ENCODE assay signal across 21 cellular contexts in the genomic region with DNA sequence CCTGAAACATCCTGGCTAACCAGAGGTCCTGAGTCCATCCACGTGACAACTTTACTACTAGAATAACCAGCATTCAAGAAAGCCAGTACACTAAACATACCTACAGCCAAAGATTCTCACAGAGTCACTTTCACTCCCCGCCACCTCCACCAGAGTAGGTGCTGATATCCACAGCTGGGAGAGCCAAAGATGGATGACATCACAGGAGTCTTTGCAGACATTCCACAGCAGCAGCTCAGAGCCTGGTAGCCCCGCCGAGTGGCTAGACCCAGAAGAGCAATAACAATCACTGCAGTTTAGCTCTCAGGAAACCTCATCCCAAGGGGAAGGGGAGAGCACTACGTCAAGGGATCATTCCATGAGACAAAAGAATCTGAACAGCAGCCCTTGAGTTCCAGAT. TPM values are rescaled to one million over a fixed set of nuclear protein-coding genes. Genes with fewer than 3 reads are reported as not detected.
DNase-seq lines count a peak whose midpoint lies in the region; ATAC-seq, FAIRE-seq and TF ChIP-seq lines count a peak whose summit lies in the region.
"Had no signal": no experiment of that assay in that cellular context is flagged by ENCODE, and none has a peak within 500 bp of the region (broad histone marks: within the 10 kb centered on the region; RNA-seq: fewer than 3 reads in every experiment).

No MANE protein-coding gene starts in this region.

- RAD21 ChIA-PET in GM12878 (lab: Charles Lee; ENCODE audit: unreplicated experiment), result interaction anchor here (0.7 to 1.9 kb wide), 4 partner anchors 13 to 191 kb away, joined by 3 to 6 read pairs (median 4); a partner anchor contains a TSS

- no CpG with 5 or more reads among the region's 5 CpGs for WGBS in H9 (ENCODE audit: extremely low coverage, insufficient read length, low lambda C conversion rate)
- WGBS in GM12878 (ENCODE audit: insufficient coverage, insufficient replicate concordance, low lambda C conversion rate, missing lambda C conversion rate), result 80% methylated on average over 5 of the region's 5 CpGs
- no CpG with 5 or more reads among the region's 5 CpGs for WGBS in mesendoderm (ENCODE audit: extremely low coverage, insufficient coverage, low lambda C conversion rate)

- TF ChIP-seq RAD21 in GM12878 (IDR thresholded peaks at IDR 0.05; ENCODE audit: insufficient read depth, low read depth, low read length), result no peak

- POLR2A ChIA-PET in GM12878 (lab: Charles Lee), result interaction anchor here (0.9 to 1.5 kb wide), 2 partner anchors 14 to 49 kb away, joined by 3 to 11 read pairs; no protein-coding TSS in a partner anchor

- in situ Hi-C loops in GM12878 (cut with MboI), result no loop called here

- no peak overlapping the region for H3K9ac ChIP-seq in H9 (ENCODE audit: extremely low read depth, insufficient read length, low read length)
- no peak overlapping the region for H3K9ac ChIP-seq in GM12878 (ENCODE audit: control insufficient read depth, insufficient read depth, low read length)
- no peak overlapping the region for H3K9ac ChIP-seq in mesendoderm (ENCODE audit: low read length)

- CTCF ChIA-PET in GM12878 (lab: Yijun Ruan, JAX), result interaction anchor here (1.4 to 4.7 kb wide), 4 partner anchors 10 to 218 kb away, joined by 3 to 14 read pairs (median 4); a partner anchor contains a TSS

- H3K4me2 ChIP-seq in H9 (ENCODE audit: insufficient read depth, insufficient read length, low read length) (no peak overlapping the region), GM12878 (ENCODE audit: control insufficient read depth, insufficient read depth) (peak overlapping the region; percentile 25; the same call in 1 of the 2 replicates), mesendoderm (ENCODE audit: low read length) (no peak overlapping the region)
- H3K4me2 ChIP-seq: A549 had no signal

- H3K4ac ChIP-seq in H9 (ENCODE audit: low read depth, low read length) (no peak overlapping the region), mesendoderm (ENCODE audit: low read depth, low read length) (no peak overlapping the region)

- H3K4me1 Mint-ChIP-seq in H9, result peaks cover 7% of the 10 kb centered on the region in 2 experiments
- H3K4me1 Mint-ChIP-seq: B cell, CD14-positive monocyte had no signal

- H3K36me3 Mint-ChIP-seq in H9 (ENCODE audit: insufficient read depth in 1 of 3, low read depth in 3 of 3), result no peaks in the 10 kb centered on the region
- H3K36me3 Mint-ChIP-seq: CD14-positive monocyte had no signal

- H3K27ac Mint-ChIP-seq in H9, result no peak overlapping the region
- H3K27ac Mint-ChIP-seq: B cell, CD14-positive monocyte, HFFc6 had no signal

- H3K18ac ChIP-seq in H9 (ENCODE audit: insufficient read length, low read depth, low read length), result no peak overlapping the region
- H3K18ac ChIP-seq in mesendoderm (ENCODE audit: low read length), result no peak overlapping the region

- no peak overlapping the region for H2BK15ac ChIP-seq in H9 (ENCODE audit: low read depth, low read length)
- H2BK15ac ChIP-seq in mesendoderm (replicated peaks; ENCODE audit: low read depth), result no peak overlapping the region

- no peak overlapping the region for H3K27ac ChIP-seq in H9 (ENCODE audit: insufficient read length, low read depth, low read length)
- H3K27ac ChIP-seq in GM12878 (ENCODE audit: control insufficient read depth, insufficient read depth), result no peak overlapping the region
- H3K27ac ChIP-seq in foreskin keratinocyte, result no peak overlapping the region
- H3K27ac ChIP-seq in mesendoderm (ENCODE audit: low read depth, low read length), result no peak overlapping the region
- H3K27ac ChIP-seq: A549 had no signal

- no peak overlapping the region for H2BK12ac ChIP-seq in H9 (ENCODE audit: insufficient read length, low read depth, low read length)

- H3K79me1 ChIP-seq in H9 (ENCODE audit: insufficient read depth, low read depth, low read length, poor library complexity, severe bottlenecking) (no peaks in the 10 kb centered on the region), mesendoderm (ENCODE audit: low read length) (no peaks in the 10 kb centered on the region)

- FAIRE-seq in GM12878 (lab: Jason Lieb, UNC), result no peak
- FAIRE-seq: A549 had no signal

- intact Hi-C loops in GM12878 (cut with micrococcal nuclease; ENCODE audit: unreplicated experiment), result loop anchor here (10.0 kb wide), 1 partner anchor 576 kb away; a partner anchor contains a TSS

- H2AFZ ChIP-seq in H9 (ENCODE audit: low read length) (no peak overlapping the region), GM12878 (ENCODE audit: control insufficient read depth, low read depth, low read length) (no peak overlapping the region)

- no peaks in the 10 kb centered on the region for H3K79me2 ChIP-seq in H9 (ENCODE audit: insufficient read depth, low read length)
- H3K79me2 ChIP-seq in GM12878 (ENCODE audit: control insufficient read depth, insufficient read depth, low read length), result peaks cover 18% of the 10 kb centered on the region
- H3K79me2 ChIP-seq in mesendoderm (ENCODE audit: control insufficient read depth, insufficient read depth, low read length), result no peaks in the 10 kb centered on the region

- H3K36me3 ChIP-seq in GM12878 (ENCODE audit: control insufficient read depth in 2 of 2, insufficient read depth in 2 of 2, low read length in 1 of 2) (no peaks in the 10 kb centered on the region), mesendoderm (ENCODE audit: control insufficient read depth, insufficient read depth, low read length) (no peaks in the 10 kb centered on the region)

- H4K5ac ChIP-seq in H9 (ENCODE audit: insufficient read length, low read depth, low read length), result no peak overlapping the region
- no peak overlapping the region for H4K5ac ChIP-seq in mesendoderm (ENCODE audit: low read length)

- H2BK5ac ChIP-seq in H9 (ENCODE audit: insufficient read length, low read length), result no peak overlapping the region
- H2BK5ac ChIP-seq in mesendoderm (ENCODE audit: low read length), result no peak overlapping the region

- H3T11ph ChIP-seq in H9 (ENCODE audit: low read length), result no peak overlapping the region

- H3K9me3 Mint-ChIP-seq in H9, result no peaks in the 10 kb centered on the region
- H3K9me3 Mint-ChIP-seq: HFFc6 had no signal

- H3K27me3 ChIP-seq in H9 (ENCODE audit: insufficient read depth, low read length) (no peaks in the 10 kb centered on the region), GM12878 (replicated peaks in 1 of 2; ENCODE audit: control insufficient read depth in 2 of 2, insufficient read depth in 2 of 2, low read length in 1 of 2) (no peaks in the 10 kb centered on the region), foreskin keratinocyte (no peaks in the 10 kb centered on the region), mesendoderm (ENCODE audit: insufficient read depth, low read length, poor library complexity) (no peaks in the 10 kb centered on the region)

- H4K20me1 ChIP-seq in H9 (ENCODE audit: control insufficient read depth, insufficient read depth, insufficient read length) (no peaks in the 10 kb centered on the region), GM12878 (ENCODE audit: control insufficient read depth, insufficient read depth) (no peaks in the 10 kb centered on the region)

- no peak overlapping the region for H3K14ac ChIP-seq in H9 (ENCODE audit: insufficient read depth, low read length)

- H3K23ac ChIP-seq in H9 (ENCODE audit: insufficient read length, low read depth, low read length) (no peak overlapping the region), mesendoderm (ENCODE audit: low read length) (no peak overlapping the region)

- TF ChIP-seq EP300 in GM12878 (IDR thresholded peaks at IDR 0.05; ENCODE audit: borderline replicate concordance in 1 of 2, control insufficient read depth in 1 of 2, low read depth in 2 of 2, low read length in 2 of 2), result no peak

- no peak overlapping the region for H3K56ac ChIP-seq in H9 (ENCODE audit: insufficient read length, low read depth, low read length)
- H3K56ac ChIP-seq in mesendoderm (ENCODE audit: low read length), result no peak overlapping the region

- no peak for TF ChIP-seq POLR2A in GM12878 (IDR thresholded peaks at IDR 0.05; ENCODE audit: low read depth, low read length)

- H3K4me3 Mint-ChIP-seq in H9, result no peak overlapping the region
- H3K4me3 Mint-ChIP-seq: B cell, CD14-positive monocyte, HFFc6 had no signal

- H3K9me3 ChIP-seq in H9 (ENCODE audit: control insufficient read depth, low read depth, low read length), result no peaks in the 10 kb centered on the region
- no peaks in the 10 kb centered on the region; the same call in 2 of the 3 replicates for H3K9me3 ChIP-seq in GM12878 (replicated peaks; ENCODE audit: control insufficient read depth, insufficient read depth, low read length)
- H3K9me3 ChIP-seq: A549 had no signal

- no peak overlapping the region for H4K91ac ChIP-seq in H9 (ENCODE audit: insufficient read length, low read depth, low read length)

- no peaks in the 10 kb centered on the region for H3K27me3 Mint-ChIP-seq in H9 (ENCODE audit: low read depth)

- no peaks in the 10 kb centered on the region for H3K23me2 ChIP-seq in H9 (ENCODE audit: insufficient read length, low read depth, low read length, poor library complexity, severe bottlenecking)

- ATAC-seq in GM12878 (peak; percentile 8; the same call in 2 of the 3 replicates), foreskin keratinocyte (peak; percentile 11), HG02852 (IDR thresholded peaks at IDR 0.05; ENCODE audit: unreplicated experiment) (no peak)
- ATAC-seq in activated CD4-positive, CD25-positive, alpha-beta regulatory T cell treated with anti-CD3 and anti-CD28 coated beads, Interleukin-2, amount 50 U/mL, for 24 hours, result no peak
- ATAC-seq: A549, PC-3 had no signal

- no peak overlapping the region for H4K8ac ChIP-seq in H9 (replicated peaks; ENCODE audit: insufficient read length, low read depth, low read length)
- H4K8ac ChIP-seq in mesendoderm (ENCODE audit: low read depth, low read length), result no peak overlapping the region

- DNase-seq in H9, result no peak
- DNase-seq in GM12878 (ENCODE audit: low read depth, low spot score), result no peak
- no peak for DNase-seq in foreskin keratinocyte
- DNase-seq in mesendoderm, result peak; percentile 55
- no peak for DNase-seq in T-helper 1 cell
- DNase-seq: H7, HFFc6, KBM-7, MM.1S, NCI-H1048, NCI-H1417 treated with DMSO at 0.1 percent for 48 hours, NCI-H1930, NCI-H345, NCI-H524, PC-3, Right ventricle myocardium superior had no signal

- TF ChIP-seq CTCF in H9 (conservative IDR thresholded peaks at IDR 0.05) (peak; percentile 27; the same call in 1 of the 3 replicates), GM12878 (IDR thresholded peaks at IDR 0.05 in 2 of 3, conservative IDR thresholded peaks at IDR 0.05 in 1 of 3; ENCODE audit: control insufficient read depth in 2 of 3, extremely low read depth in 1 of 3, insufficient read depth in 1 of 3, low read depth in 3 of 3, low read length in 3 of 3) (no peak), foreskin keratinocyte (conservative IDR thresholded peaks at IDR 0.05) (no peak)

- SMC1A ChIA-PET in GM12878 (lab: Charles Lee; ENCODE audit: uncharacterized antibody, unreplicated experiment), result interaction anchor here (0.7 to 2.6 kb wide), 13 partner anchors 9 to 191 kb away, joined by 3 to 17 read pairs (median 4); no protein-coding TSS in a partner anchor

- H2BK120ac ChIP-seq in H9 (ENCODE audit: low read depth, low read length, poor library complexity, severe bottlenecking), result no peak overlapping the region
- H2BK120ac ChIP-seq in mesendoderm (ENCODE audit: low read depth, low read length), result no peak overlapping the region

- no peaks in the 10 kb centered on the region for H3K4me1 ChIP-seq in H9 (ENCODE audit: insufficient read depth, low read length)
- H3K4me1 ChIP-seq in GM12878 (ENCODE audit: control insufficient read depth, insufficient read depth, low read length), result no peaks in the 10 kb centered on the region; the same call in 1 of the 2 replicates
- H3K4me1 ChIP-seq in foreskin keratinocyte, result peaks cover 8% of the 10 kb centered on the region
- H3K4me1 ChIP-seq in mesendoderm (ENCODE audit: control insufficient read depth, low read depth, low read length), result no peaks in the 10 kb centered on the region
- H3K4me1 ChIP-seq: A549 had no signal

- no peak overlapping the region for H2BK20ac ChIP-seq in H9 (ENCODE audit: low read depth, low read length, poor library complexity, severe bottlenecking)

- no peak overlapping the region for H2AK5ac ChIP-seq in H9 (ENCODE audit: insufficient read length, low read length)
- no peak overlapping the region for H2AK5ac ChIP-seq in mesendoderm (ENCODE audit: low read length)

- BruUV-seq in GM12878 (replicated peaks; lab: Mats Ljungman, UMichigan), result no TSS peak

- no peak overlapping the region for H3K4me3 ChIP-seq in GM12878
- H3K4me3 ChIP-seq in mesendoderm (ENCODE audit: low read length), result no peak overlapping the region
- H3K4me3 ChIP-seq: A549 had no signal

RNA-seq across cellular contexts. Expression of a gene that starts 13.5 kb away (rescaled TPM):
- total RNA-seq in H9 (2021) (8.6 and 8.7 TPM in 2 replicates), GM12878 (2014; rRNA removed) (10.4 and 14.1 TPM in 2 replicates), GM12878 (2014; rRNA removed; fragmentation: Illumina TruSeq; extraction: Trizol) (8.7 and 10.0 TPM in 2 replicates), GM12878 (2021) (13.3 and 14.3 TPM in 2 replicates), foreskin keratinocyte (0.07 and 0.21 TPM in 2 replicates)
- total RNA-seq in GM12878 (2013; cell fraction: nucleolus; rRNA removed), result 193 and 197 TPM in 2 replicates
- polyA plus RNA-seq in GM12878 (2011; ENCODE audit: low read depth), result 2.2 TPM
- polyA plus RNA-seq in GM12878 (2011; rRNA removed) (24.5 and 34.9 TPM in 2 replicates), GM12878 (2014; fragmentation: Illumina TruSeq; extraction: Trizol) (7.9 and 8.4 TPM in 2 replicates), GM12878 (2014; fragmentation: Nextera tagmentation; extraction: Ambion mirVana) (1 to 10 TPM; 1.4 TPM), GM12878 (2014; rRNA removed) (5.3 and 7.2 TPM in 2 replicates), GM12878 (2016; fragmentation: Nextera tagmentation; extraction: Ambion mirVana) (1 to 10 TPM; 6.0 to 7.1 TPM), foreskin keratinocyte (0.01 and 0.08 TPM in 2 replicates)
- 9.6 and 11.1 TPM in 2 replicates for polyA plus RNA-seq in GM12878 (2011; cell fraction: cytosol; rRNA removed)
- 63.7 and 66.1 TPM in 2 replicates for polyA plus RNA-seq in GM12878 (2011; cell fraction: nucleus; rRNA removed)
- 3.4 and 4.0 TPM in 2 replicates for polyA plus RNA-seq in GM12878 (2012)
- polyA minus RNA-seq in GM12878 (2011; rRNA and poly(A)+ RNA removed), result 71.3 and 146 TPM in 2 replicates
- 10.0 and 13.6 TPM in 2 replicates for polyA minus RNA-seq in GM12878 (2011; cell fraction: cytosol; rRNA and poly(A)+ RNA removed)
- 106 and 145 TPM in 2 replicates for polyA minus RNA-seq in GM12878 (2011; cell fraction: nucleus; rRNA and poly(A)+ RNA removed)
- 4.5 TPM for polyA plus RNA-seq in mesendoderm (2013, experiment 1 of 2)
- 4.1 TPM for polyA plus RNA-seq in mesendoderm (2013, experiment 2 of 2)

RNA-seq across cellular contexts. Expression of a gene that starts 44.3 kb away (rescaled TPM):
- 75.9 TPM in 2 replicates for total RNA-seq in H9 (2021)
- total RNA-seq in GM12878 (2013; cell fraction: nucleolus; rRNA removed), result 82.6 and 89.6 TPM in 2 replicates
- total RNA-seq in GM12878 (2014; rRNA removed), result 71.2 and 75.9 TPM in 2 replicates
- total RNA-seq in GM12878 (2014; rRNA removed; fragmentation: Illumina TruSeq; extraction: Trizol), result 77.4 and 81.8 TPM in 2 replicates
- total RNA-seq in GM12878 (2021), result 56.6 and 60.1 TPM in 2 replicates
- 11.0 TPM for polyA plus RNA-seq in GM12878 (2011; ENCODE audit: low read depth)
- polyA plus RNA-seq in GM12878 (2011; rRNA removed), result 29.3 and 38.0 TPM in 2 replicates
- 13.3 and 14.7 TPM in 2 replicates for polyA plus RNA-seq in GM12878 (2011; cell fraction: cytosol; rRNA removed)
- polyA plus RNA-seq in GM12878 (2011; cell fraction: nucleus; rRNA removed), result 19.5 and 22.1 TPM in 2 replicates
- 26.6 and 29.0 TPM in 2 replicates for polyA plus RNA-seq in GM12878 (2012)
- polyA plus RNA-seq in GM12878 (2014; fragmentation: Illumina TruSeq; extraction: Trizol), result 64.8 and 89.7 TPM in 2 replicates
- 10 to 100 TPM; 46.1 to 47.0 TPM for polyA plus RNA-seq in GM12878 (2014; fragmentation: Nextera tagmentation; extraction: Ambion mirVana)
- 37.7 and 38.5 TPM in 2 replicates for polyA plus RNA-seq in GM12878 (2014; rRNA removed)
- polyA plus RNA-seq in GM12878 (2016; fragmentation: Nextera tagmentation; extraction: Ambion mirVana), result 10 to 100 TPM; 84.0 to 89.8 TPM
- 9.3 and 10.2 TPM in 2 replicates for polyA minus RNA-seq in GM12878 (2011; rRNA and poly(A)+ RNA removed)
- 8.6 and 11.0 TPM in 2 replicates for polyA minus RNA-seq in GM12878 (2011; cell fraction: cytosol; rRNA and poly(A)+ RNA removed)
- 29.7 and 42.2 TPM in 2 replicates for polyA minus RNA-seq in GM12878 (2011; cell fraction: nucleus; rRNA and poly(A)+ RNA removed)
- 35.3 and 44.1 TPM in 2 replicates for total RNA-seq in foreskin keratinocyte
- polyA plus RNA-seq in foreskin keratinocyte, result 12.7 and 17.9 TPM in 2 replicates
- polyA plus RNA-seq in mesendoderm (2013, experiment 1 of 2), result 66.7 TPM
- polyA plus RNA-seq in mesendoderm (2013, experiment 2 of 2), result 68.2 TPM

RNA-seq across cellular contexts. Expression of a gene that starts 44.4 kb away (rescaled TPM):
- total RNA-seq in H9 (2021), result 10.4 and 14.5 TPM in 2 replicates
- total RNA-seq in GM12878 (2013; cell fraction: nucleolus; rRNA removed), result 112 and 120 TPM in 2 replicates
- 21.1 and 21.6 TPM in 2 replicates for total RNA-seq in GM12878 (2014; rRNA removed)
- 22.9 and 23.7 TPM in 2 replicates for total RNA-seq in GM12878 (2014; rRNA removed; fragmentation: Illumina TruSeq; extraction: Trizol)
- 32.3 and 33.0 TPM in 2 replicates for total RNA-seq in GM12878 (2021)
- 10.0 TPM for polyA plus RNA-seq in GM12878 (2011; ENCODE audit: low read depth)
- 60.3 and 110 TPM in 2 replicates for polyA plus RNA-seq in GM12878 (2011; rRNA removed)
- polyA plus RNA-seq in GM12878 (2011; cell fraction: cytosol; rRNA removed), result 17.3 and 20.3 TPM in 2 replicates
- 49.4 and 62.8 TPM in 2 replicates for polyA plus RNA-seq in GM12878 (2011; cell fraction: nucleus; rRNA removed)
- 21.1 and 32.6 TPM in 2 replicates for polyA plus RNA-seq in GM12878 (2012)
- 28.7 and 35.9 TPM in 2 replicates for polyA plus RNA-seq in GM12878 (2014; fragmentation: Illumina TruSeq; extraction: Trizol)
- 10 to 100 TPM; 15.8 to 17.4 TPM for polyA plus RNA-seq in GM12878 (2014; fragmentation: Nextera tagmentation; extraction: Ambion mirVana)
- 16.4 and 18.6 TPM in 2 replicates for polyA plus RNA-seq in GM12878 (2014; rRNA removed)
- 10 to 100 TPM; 21.4 to 24.6 TPM for polyA plus RNA-seq in GM12878 (2016; fragmentation: Nextera tagmentation; extraction: Ambion mirVana)
- polyA minus RNA-seq in GM12878 (2011; rRNA and poly(A)+ RNA removed), result 18.3 and 23.5 TPM in 2 replicates
- polyA minus RNA-seq in GM12878 (2011; cell fraction: cytosol; rRNA and poly(A)+ RNA removed), result 14.7 and 19.0 TPM in 2 replicates
- 33.1 and 43.9 TPM in 2 replicates for polyA minus RNA-seq in GM12878 (2011; cell fraction: nucleus; rRNA and poly(A)+ RNA removed)
- 11.4 and 12.7 TPM in 2 replicates for total RNA-seq in foreskin keratinocyte
- polyA plus RNA-seq in foreskin keratinocyte, result 3.4 and 4.5 TPM in 2 replicates
- polyA plus RNA-seq in mesendoderm (2013, experiment 1 of 2), result 9.5 TPM
- polyA plus RNA-seq in mesendoderm (2013, experiment 2 of 2), result 10.9 TPM

Comparison
In these comparisons a context has a peak if more than half of its experiments do, and no peak if none do; other contexts are left out.
1. ATAC-seq: peak in GM12878 (single experiment) and foreskin keratinocyte (single experiment); none in activated CD4-positive, CD25-positive, alpha-beta regulatory T cell treated with anti-CD3 and anti-CD28 coated beads, Interleukin-2, amount 50 U/mL, for 24 hours (0 of 2) and HG02852 (single experiment).